ENCODE assay signal across 10 cellular contexts in genomic region chr19:49325756-49326155, GRCh38. TPM values are rescaled to one million over a fixed set of nuclear protein-coding genes. Genes with fewer than 3 reads are reported as not detected.
"Had no signal": no experiment of that assay in that cellular context is flagged by ENCODE, and none has a peak within 500 bp of the region (broad histone marks: within the 10 kb centered on the region; RNA-seq: fewer than 3 reads in every experiment).

No MANE protein-coding gene starts in this region.

RNA-seq across cellular contexts. Expression of gene SLC6A16, which starts 0.8 kb away (rescaled TPM):
- total RNA-seq: bronchial epithelial cell, SJSA1 had no signal

RNA-seq across cellular contexts. Expression of gene CD37, which starts 9.4 kb away (rescaled TPM):
- total RNA-seq: bronchial epithelial cell, LHCN-M2, NCI-H460, SJSA1 had no signal
- polyA plus RNA-seq: SK-N-SH had no signal

RNA-seq across cellular contexts. Expression of gene TEAD2, which starts 36.5 kb away (rescaled TPM):
- total RNA-seq: activated CD4-positive, alpha-beta memory T cell treated with anti-CD3 and anti-CD28 coated beads for 36 hours; activated CD8-positive, alpha-beta memory T cell treated with anti-CD3 and anti-CD28 coated beads, Interleukin-2, amount 10 ng/mL, durations not matched to agents 7 days and 5 days had no signal

RNA-seq across cellular contexts. Expression of gene DKKL1, which starts 37.9 kb away (rescaled TPM):
- total RNA-seq: activated CD4-positive, alpha-beta memory T cell treated with anti-CD3 and anti-CD28 coated beads for 36 hours; activated CD8-positive, alpha-beta memory T cell treated with anti-CD3 and anti-CD28 coated beads, Interleukin-2, amount 10 ng/mL, durations not matched to agents 7 days and 5 days; bronchial epithelial cell; NCI-H460; Peyer's patch; T-cell; T-helper 17 cell had no signal
